28 cellular contexts compared by ENCODE assay signal in genomic region chr1:172993640-172994039, GRCh38. TPM values are rescaled to one million over a fixed set of nuclear protein-coding genes. Genes with fewer than 3 reads are reported as not detected.
DNase-seq lines count a peak whose midpoint lies in the region; TF ChIP-seq lines count a peak whose summit lies in the region.
"Had no signal": no experiment of that assay in that cellular context is flagged by ENCODE, and none has a peak within 500 bp of the region (broad histone marks: within the 10 kb centered on the region; RNA-seq: fewer than 3 reads in every experiment).

No MANE protein-coding gene starts in this region.

- no peak overlapping the region for H3K27ac Mint-ChIP-seq in CD8-positive, alpha-beta memory T cell
- H3K27ac Mint-ChIP-seq: activated CD4-positive, alpha-beta memory T cell treated with anti-CD3 and anti-CD28 coated beads for 36 hours; T-helper 2 cell treated with Interferon-gamma antibody and Interleukin-4, amounts not matched to agents 5 μg/mL and 100 μg/mL, for 36 hours had no signal

- H3K4me3 ChIP-seq in BJ (ENCODE audit: low read depth, low read length) (no peak overlapping the region), vagina (no peak overlapping the region)
- H3K4me3 ChIP-seq in CD8-positive, alpha-beta memory T cell (ENCODE audit: low read length): no peak overlapping the region
- H3K4me3 ChIP-seq: adrenal gland, thyroid gland had no signal

- POLR2A ChIA-PET in BJ (lab: Charles Lee): interaction anchor here (0.6 to 1.2 kb wide), 4 partner anchors 23 to 91 kb away, joined by 3 to 4 read pairs (median 4); no protein-coding TSS in a partner anchor
- POLR2A ChIA-PET in CD8-positive, alpha-beta memory T cell (lab: Charles Lee): no interaction called here

- H3K4me1 ChIP-seq in CD8-positive, alpha-beta memory T cell (ENCODE audit: insufficient read depth, low read length): no peaks in the 10 kb centered on the region
- no peaks in the 10 kb centered on the region for H3K4me1 ChIP-seq in vagina
- H3K4me1 ChIP-seq: adrenal gland, BE2C, thyroid gland had no signal

- CTCF ChIA-PET in BJ (lab: Yijun Ruan, JAX): interaction anchor here (0.8 to 1.9 kb wide), 6 partner anchors 27 to 248 kb away, joined by 3 to 5 read pairs (median 4); no protein-coding TSS in a partner anchor
- CTCF ChIA-PET in CD8-positive, alpha-beta memory T cell (lab: Charles Lee): no interaction called here

- H3K4me3 Mint-ChIP-seq in CD8-positive, alpha-beta memory T cell: no peak overlapping the region
- H3K4me3 Mint-ChIP-seq: activated CD4-positive, alpha-beta memory T cell treated with anti-CD3 and anti-CD28 coated beads for 36 hours; T-helper 2 cell treated with Interferon-gamma antibody and Interleukin-4, amounts not matched to agents 5 μg/mL and 100 μg/mL, for 36 hours had no signal

- H3K27ac ChIP-seq in CD8-positive, alpha-beta memory T cell (ENCODE audit: low read depth, low read length): no peak overlapping the region
- no peak overlapping the region for H3K27ac ChIP-seq in vagina
- H3K27ac ChIP-seq: adrenal gland, thyroid gland had no signal

- H3K27me3 Mint-ChIP-seq in CD8-positive, alpha-beta memory T cell: no peaks in the 10 kb centered on the region
- H3K27me3 Mint-ChIP-seq: activated CD4-positive, alpha-beta memory T cell treated with anti-CD3 and anti-CD28 coated beads for 36 hours had no signal

- intact Hi-C loops in vagina (cut with DNase I): no loop called here

- no peaks in the 10 kb centered on the region for H3K36me3 ChIP-seq in BJ (ENCODE audit: control insufficient read depth, insufficient read depth, low read length)
- no peaks in the 10 kb centered on the region for H3K36me3 ChIP-seq in CD8-positive, alpha-beta memory T cell (ENCODE audit: insufficient read depth, low read length)
- no peaks in the 10 kb centered on the region for H3K36me3 ChIP-seq in vagina
- H3K36me3 ChIP-seq: adrenal gland, BE2C, thyroid gland had no signal

- H3K27me3 ChIP-seq in BJ (ENCODE audit: control insufficient read depth, insufficient read depth, low read length) (no peaks in the 10 kb centered on the region), vagina (no peaks in the 10 kb centered on the region)
- no peaks in the 10 kb centered on the region for H3K27me3 ChIP-seq in CD8-positive, alpha-beta memory T cell (ENCODE audit: insufficient read depth, low read length, poor library complexity, severe bottlenecking)
- H3K27me3 ChIP-seq: adrenal gland, BE2C, thyroid gland had no signal

- peaks cover 0 to 1% (median 0%) of the 10 kb centered on the region in 3 donors for H3K36me3 Mint-ChIP-seq in CD8-positive, alpha-beta memory T cell
- H3K36me3 Mint-ChIP-seq: activated CD4-positive, alpha-beta memory T cell treated with anti-CD3 and anti-CD28 coated beads for 36 hours had no signal

- no peaks in the 10 kb centered on the region for H3K4me1 Mint-ChIP-seq in CD8-positive, alpha-beta memory T cell

- no peaks in the 10 kb centered on the region for H3K9me3 ChIP-seq in CD8-positive, alpha-beta memory T cell (ENCODE audit: low read length)
- H3K9me3 ChIP-seq in vagina: no peaks in the 10 kb centered on the region
- H3K9me3 ChIP-seq: adrenal gland, BE2C, thyroid gland had no signal

- TF ChIP-seq POLR2A in vagina (IDR thresholded peaks at IDR 0.05): no peak

- TF ChIP-seq CTCF in BJ (IDR thresholded peaks at IDR 0.05; ENCODE audit: insufficient read depth, low read depth, low read length) (no peak), vagina (IDR thresholded peaks at IDR 0.05) (no peak)

- DNase-seq in BJ (ENCODE audit: low read depth) (peak; percentile 86), M059J (ENCODE audit: low read depth) (peak; percentile 67), dedifferentiated amniotic fluid mesenchymal stem cell (ENCODE audit: extremely low spot score) (peak; percentile 62), myocyte (ENCODE audit: low read depth) (peak; percentile 38), DMS79 treated with DMSO at 0.1 percent for 48 hours (lab: John Stamatoyannopoulos, UW) (no peak), vagina (ENCODE audit: extremely low spot score in 2 of 2) (no peak)
- DNase-seq in CD8-positive, alpha-beta memory T cell: no peak
- DNase-seq in stimulated activated CD4-positive, alpha-beta T cell treated with anti-CD3 and anti-CD28 coated beads, Interleukin-2, amount 100 ng/mL, for 48 hours: no peak
- DNase-seq: activated CD4-positive, alpha-beta memory T cell treated with anti-CD3 and anti-CD28 coated beads for 36 hours; activated CD4-positive, CD25-positive, alpha-beta regulatory T cell; activated gamma-delta T cell; activated T-cell treated with anti-CD3 and anti-CD28 coated beads for 4 hours; adrenal gland; BE2C; Calu3; central memory CD4-positive, alpha-beta T cell; erythroblast; Kasumi-1; midbrain; NCI-H1092; NCI-H2081 treated with DMSO at 0.1 percent for 48 hours; NCI-H446 treated with DMSO at 0.1 percent for 48 hours; stimulated activated naive CD4-positive, alpha-beta T cell treated with Interleukin-2 at 50 U/mL for 16 hours; thyroid gland had no signal

- H3K9me3 Mint-ChIP-seq in CD8-positive, alpha-beta memory T cell: peaks cover 0 to 4% (median 3%) of the 10 kb centered on the region in 5 donors

RNA-seq across cellular contexts. Expression of gene TNFSF18, which starts 57.1 kb away (rescaled TPM):
- polyA plus RNA-seq in BJ (2011; rRNA removed): 8.8 and 21.9 TPM in 2 replicates
- polyA minus RNA-seq in BJ (2011; rRNA and poly(A)+ RNA removed): 4.1 and 5.0 TPM in 2 replicates
- total RNA-seq in M059J (2014; rRNA removed; shearing (Covaris generic)): 11.5 and 14.2 TPM in 2 replicates
- total RNA-seq in myocyte: 0.91 TPM in 1 of 2 replicates, not detected in the other
- polyA plus RNA-seq in myocyte (2012): 23.3 TPM
- not detected for total RNA-seq in CD8-positive, alpha-beta memory T cell
- not detected for polyA plus RNA-seq in CD8-positive, alpha-beta memory T cell
- total RNA-seq in vagina: not detected
- total RNA-seq: activated CD4-positive, alpha-beta memory T cell treated with anti-CD3 and anti-CD28 coated beads for 36 hours; Calu3; H1; SK-MEL-5; thyroid gland had no signal
- polyA plus RNA-seq: H1, neural cell had no signal

Comparison
In these comparisons a context has a peak if more than half of its experiments do, and no peak if none do; other contexts are left out.
1. DNase-seq: peak in BJ (single experiment), M059J (single experiment), dedifferentiated amniotic fluid mesenchymal stem cell (single experiment) and myocyte (single experiment); none in DMS79 treated with DMSO at 0.1 percent for 48 hours (single experiment), CD8-positive, alpha-beta memory T cell (0 of 5), vagina (0 of 2) and stimulated activated CD4-positive, alpha-beta T cell treated with anti-CD3 and anti-CD28 coated beads, Interleukin-2, amount 100 ng/mL, for 48 hours (0 of 2).